8 cellular contexts compared by ENCODE assay signal in the genomic region with DNA sequence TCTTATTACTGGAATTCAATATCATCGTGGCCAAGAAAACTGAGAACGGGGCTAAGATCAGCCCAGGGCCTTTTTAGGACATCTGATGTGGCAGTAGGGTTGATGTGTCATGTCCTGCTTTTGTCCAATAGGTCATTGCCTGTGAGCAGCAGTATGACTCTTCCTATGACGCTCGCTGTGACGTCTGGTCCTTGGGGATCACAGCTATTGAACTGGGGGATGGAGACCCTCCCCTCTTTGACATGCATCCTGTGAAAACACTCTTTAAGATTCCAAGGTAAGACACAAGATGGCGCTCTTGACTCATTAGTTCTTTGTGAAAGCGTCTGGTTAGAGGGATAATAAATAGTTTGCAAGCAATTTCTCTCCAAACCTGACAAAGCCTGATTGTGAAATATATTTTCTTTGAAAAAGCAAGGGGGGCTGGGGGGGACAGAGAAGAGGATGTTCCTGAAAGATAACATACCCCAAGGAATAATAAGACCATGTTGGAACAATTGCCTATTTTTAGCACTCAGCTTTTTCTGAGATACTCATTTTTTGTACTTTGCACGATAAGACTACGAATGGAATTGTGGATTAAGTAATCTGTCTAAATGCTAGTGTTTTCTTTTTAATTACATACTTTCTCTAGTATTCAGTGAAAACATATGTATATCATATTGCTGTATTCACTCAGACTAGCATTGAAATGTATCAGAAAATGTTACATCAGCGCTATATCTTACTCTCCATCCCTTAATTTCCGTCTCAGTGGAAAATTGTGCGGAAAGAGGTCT. TPM values are rescaled to one million over a fixed set of nuclear protein-coding genes. Genes with fewer than 3 reads are reported as not detected.
DNase-seq lines count a peak whose midpoint lies in the region; FAIRE-seq and TF ChIP-seq lines count a peak whose summit lies in the region.

No MANE protein-coding gene starts in this region.

- FAIRE-seq in RCC 7860 (lab: Jason Lieb, UNC), result no peak

- H3K4me3 ChIP-seq in fibroblast of pulmonary artery (replicated peaks; ENCODE audit: low read depth, low read length), result no peak overlapping the region

- peak; percentile 58 for TF ChIP-seq CTCF in fibroblast of pulmonary artery (IDR thresholded peaks at IDR 0.05; ENCODE audit: low read length, missing control alignments)

- DNase-seq in stimulated activated CD4-positive, alpha-beta T cell treated with anti-CD3 and anti-CD28 coated beads, TNF-alpha, amount 100 ng/mL, for 48 hours (ENCODE audit: low read depth in 3 of 3), result peak in 2 of 3 donors; percentile 2 to 16
- DNase-seq in stimulated activated CD4-positive, alpha-beta T cell treated with anti-CD3 and anti-CD28 coated beads, Interleukin-4, amount 100 ng/mL, for 24 hours, result no peak
- peak; percentile 86 for DNase-seq in NAMALWA (ENCODE audit: low spot score)
- DNase-seq in SK-N-DZ (ENCODE audit: low spot score), result peak; percentile 50
- peak; percentile 73 for DNase-seq in fibroblast of pulmonary artery (ENCODE audit: low read depth)
- DNase-seq in putamen (ENCODE audit: low spot score), result peak; percentile 49
- DNase-seq in RCC 7860 (ENCODE audit: low spot score), result no peak
- no peak for DNase-seq in activated effector memory CD4-positive, alpha-beta T cell treated with anti-CD3 and anti-CD28 coated beads, Interleukin-2, amount 50 U/mL, for 16 hours

RNA-seq across cellular contexts. Expression of a gene that starts 58.1 kb away (rescaled TPM):
- polyA plus RNA-seq in SK-N-DZ (2014; cell fraction: cytosol; rRNA removed), result not detected in 2 replicates
- polyA plus RNA-seq in SK-N-DZ (2014; cell fraction: nucleus; rRNA removed), result not detected in 2 replicates

Comparison
In these comparisons a context has a peak if more than half of its experiments do, and no peak if none do; other contexts are left out.
1. DNase-seq: peak in stimulated activated CD4-positive, alpha-beta T cell treated with anti-CD3 and anti-CD28 coated beads, TNF-alpha, amount 100 ng/mL, for 48 hours (2 of 3), NAMALWA (single experiment), SK-N-DZ (single experiment), fibroblast of pulmonary artery (single experiment) and putamen (single experiment); none in stimulated activated CD4-positive, alpha-beta T cell treated with anti-CD3 and anti-CD28 coated beads, Interleukin-4, amount 100 ng/mL, for 24 hours (single experiment), RCC 7860 (single experiment) and activated effector memory CD4-positive, alpha-beta T cell treated with anti-CD3 and anti-CD28 coated beads, Interleukin-2, amount 50 U/mL, for 16 hours (single experiment).